9 cellular contexts compared by ENCODE assay signal in the genomic region with DNA sequence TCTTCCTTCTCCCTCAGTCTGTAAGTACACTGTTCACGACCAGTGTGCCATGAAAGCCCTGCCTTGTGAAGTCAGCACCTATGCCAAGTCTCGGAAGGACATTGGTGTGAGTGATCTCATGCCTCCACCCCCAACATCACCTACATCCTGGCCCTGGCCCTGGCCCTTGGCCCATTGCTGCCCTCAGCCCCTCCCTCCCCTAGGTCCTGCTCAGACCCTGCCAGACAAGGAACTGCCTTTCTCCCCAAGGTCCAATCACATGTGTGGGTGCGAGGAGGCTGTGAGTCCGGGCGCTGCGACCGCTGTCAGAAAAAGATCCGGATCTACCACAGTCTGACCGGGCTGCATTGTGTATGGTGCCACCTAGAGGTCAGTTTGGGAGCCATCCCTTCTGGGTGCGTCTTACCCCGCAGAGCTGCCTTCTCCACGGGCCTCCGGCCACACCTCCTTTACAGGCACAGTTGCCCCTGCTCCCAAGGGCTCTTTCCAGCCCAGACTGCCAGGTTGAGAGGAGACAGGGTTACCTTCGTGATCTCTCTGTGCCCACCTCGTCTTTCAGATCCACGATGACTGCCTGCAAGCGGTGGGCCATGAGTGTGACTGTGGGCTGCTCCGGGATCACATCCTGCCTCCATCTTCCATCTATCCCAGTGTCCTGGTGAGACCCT. TPM values are rescaled to one million over a fixed set of nuclear protein-coding genes. Genes with fewer than 3 reads are reported as not detected.
DNase-seq lines count a peak whose midpoint lies in the region; ATAC-seq and TF ChIP-seq lines count a peak whose summit lies in the region.
"Had no signal": no experiment of that assay in that cellular context is flagged by ENCODE, and none has a peak within 500 bp of the region (broad histone marks: within the 10 kb centered on the region; RNA-seq: fewer than 3 reads in every experiment).

No MANE protein-coding gene starts in this region.

- ATAC-seq in GM19043 (IDR thresholded peaks at IDR 0.05; ENCODE audit: low read depth, unreplicated experiment) (peak; percentile 96), HG03354 (IDR thresholded peaks at IDR 0.05; ENCODE audit: poor library complexity, severe bottlenecking, unreplicated experiment) (peak; percentile 98), left lobe of liver (peak; percentile 99)

- H3K36me3 ChIP-seq in BJ (ENCODE audit: control insufficient read depth, insufficient read depth, low read length), result peaks cover 10% of the 10 kb centered on the region

- H3K4me1 Mint-ChIP-seq in chondrocyte (ENCODE audit: low read depth), result peaks cover 15% of the 10 kb centered on the region

- POLR2A ChIA-PET in BJ (lab: Charles Lee), result interaction anchor here (0.5 to 1.0 kb wide), 3 partner anchors 33 to 176 kb away, joined by 3 to 12 read pairs (median 3); partner anchors contain the start of gene RAB5B

- no peaks in the 10 kb centered on the region for H3K9me3 Mint-ChIP-seq in chondrocyte (ENCODE audit: low read depth)

- no peak overlapping the region for H3K4me3 Mint-ChIP-seq in chondrocyte (ENCODE audit: unreplicated experiment)

- no peak overlapping the region for H3K4me3 ChIP-seq in BJ (ENCODE audit: low read depth, low read length)

- no peaks in the 10 kb centered on the region for H3K27me3 Mint-ChIP-seq in chondrocyte (ENCODE audit: low read depth)

- no peaks in the 10 kb centered on the region for H3K27me3 ChIP-seq in BJ (ENCODE audit: control insufficient read depth, insufficient read depth, low read length)

- H3K27ac Mint-ChIP-seq in chondrocyte (ENCODE audit: unreplicated experiment), result peak overlapping the region; percentile 73

- CTCF ChIA-PET in BJ (lab: Yijun Ruan, JAX), result interaction anchor here (0.6 to 3.9 kb wide), 33 partner anchors 9 to 210 kb away, joined by 3 to 53 read pairs (median 4); partner anchors contain the start of genes DGKA, MMP19, ORMDL2 and RAB5B

- DNase-seq in BJ (ENCODE audit: low read depth) (no peak), NCI-H446 (lab: John Stamatoyannopoulos, UW) (peak; percentile 62 to 77), chondrocyte (ENCODE audit: low spot score) (no peak), left lobe of liver (ENCODE audit: low spot score) (peak; percentile 85)
- peak; percentile 70 for DNase-seq in activated CD4-positive, alpha-beta T cell treated with anti-CD3 and anti-CD28 coated beads for 1 hour
- DNase-seq in stimulated activated CD4-positive, alpha-beta T cell treated with anti-CD3 and anti-CD28 coated beads, Interleukin-4, amount 100 ng/mL, for 1 hour, result peak; percentile 78

- peaks cover 34% of the 10 kb centered on the region for H3K36me3 Mint-ChIP-seq in chondrocyte (ENCODE audit: low read depth)

- TF ChIP-seq CTCF in BJ (IDR thresholded peaks at IDR 0.05; ENCODE audit: insufficient read depth, low read depth, low read length) (peak; percentile 95), chondrocyte (IDR thresholded peaks at IDR 0.05) (peak; percentile 91)

RNA-seq across cellular contexts. Expression of gene DGKA, which starts 9.2 kb away (rescaled TPM):
- 53.0 and 56.2 TPM in 2 replicates for polyA plus RNA-seq in BJ (2011; rRNA removed)
- polyA minus RNA-seq in BJ (2011; rRNA and poly(A)+ RNA removed), result 44.6 and 47.5 TPM in 2 replicates
- 65.8 to 118 TPM (median 66.4 TPM) in 3 replicates for total RNA-seq in chondrocyte
- total RNA-seq in left lobe of liver, result 4.9 TPM

RNA-seq across cellular contexts. Expression of gene PYM1, which starts 12.5 kb away (rescaled TPM):
- polyA plus RNA-seq in BJ (2011; rRNA removed), result 37.1 and 37.8 TPM in 2 replicates
- polyA minus RNA-seq in BJ (2011; rRNA and poly(A)+ RNA removed), result 13.8 and 15.6 TPM in 2 replicates
- total RNA-seq in chondrocyte (17.3 to 26.4 TPM (median 19.0 TPM) in 3 replicates), left lobe of liver (16.5 TPM)

RNA-seq across cellular contexts. Expression of gene PMEL, which starts 25.6 kb away (rescaled TPM):
- 1.2 and 1.8 TPM in 2 replicates for polyA plus RNA-seq in BJ (2011; rRNA removed)
- 0.85 and 0.87 TPM in 2 replicates for polyA minus RNA-seq in BJ (2011; rRNA and poly(A)+ RNA removed)
- total RNA-seq in chondrocyte (0.45 to 1.1 TPM (median 0.82 TPM) in 3 replicates), left lobe of liver (5.4 TPM)
- total RNA-seq: T-helper 1 cell treated with Interleukin-12 subunit alpha and Interleukin-12 subunit beta and Interleukin-4 antibody, amounts not matched to agents 30 ng/mL and 1 ng/mL, for 36 hours had no signal

RNA-seq across cellular contexts. Expression of gene CDK2, which starts 26.4 kb away (rescaled TPM):
- polyA plus RNA-seq in BJ (2011; rRNA removed), result 56.6 and 75.2 TPM in 2 replicates
- polyA minus RNA-seq in BJ (2011; rRNA and poly(A)+ RNA removed), result 33.8 and 77.3 TPM in 2 replicates
- 25.5 to 41.4 TPM (median 26.1 TPM) in 3 replicates for total RNA-seq in chondrocyte
- total RNA-seq in left lobe of liver, result 11.0 TPM

RNA-seq across cellular contexts. Expression of gene RAB5B, which starts 33.7 kb away (rescaled TPM):
- polyA plus RNA-seq in BJ (2011; rRNA removed), result 117 and 130 TPM in 2 replicates
- 62.5 and 86.9 TPM in 2 replicates for polyA minus RNA-seq in BJ (2011; rRNA and poly(A)+ RNA removed)
- total RNA-seq in chondrocyte, result 105 TPM in 3 replicates
- total RNA-seq in left lobe of liver, result 46.5 TPM

Comparison
In these comparisons a context has a peak if more than half of its experiments do, and no peak if none do; other contexts are left out.
1. DNase-seq: peak in NCI-H446 (2 of 2), activated CD4-positive, alpha-beta T cell treated with anti-CD3 and anti-CD28 coated beads for 1 hour (single experiment), left lobe of liver (single experiment) and stimulated activated CD4-positive, alpha-beta T cell treated with anti-CD3 and anti-CD28 coated beads, Interleukin-4, amount 100 ng/mL, for 1 hour (single experiment); none in BJ (single experiment) and chondrocyte (single experiment).
2. RNA of gene DGKA, which starts 9.2 kb away (total RNA-seq): 65.8 to 118 TPM in chondrocyte; 4.9 TPM in left lobe of liver (single experiment); every median in the first group is over 10 times any median in the second.
3. Peak in every context shown above with its lines, with median percentiles within 50 percentile points of each other: ATAC-seq.